ENCODE assay signal across 9 cellular contexts in genomic region chr7:95420996-95421846, GRCh38. TPM values are rescaled to one million over a fixed set of nuclear protein-coding genes. Genes with fewer than 3 reads are reported as not detected.
DNase-seq lines count a peak whose midpoint lies in the region; ATAC-seq, FAIRE-seq and TF ChIP-seq lines count a peak whose summit lies in the region.
"Had no signal": no experiment of that assay in that cellular context is flagged by ENCODE, and none has a peak within 500 bp of the region (broad histone marks: within the 10 kb centered on the region; RNA-seq: fewer than 3 reads in every experiment).

No MANE protein-coding gene starts in this region.

- no peak overlapping the region for H3K4ac ChIP-seq in IMR-90 (ENCODE audit: low read depth, low read length)

- H3K56ac ChIP-seq in IMR-90 (ENCODE audit: extremely low read depth, insufficient read depth, low read length) = no peak overlapping the region

- H3K79me1 ChIP-seq in IMR-90 (ENCODE audit: low read depth in 1 of 2, low read length in 2 of 2) = peaks cover 6 to 16% of the 10 kb centered on the region in 2 experiments; a peak in 3 of 4 replicates

- H3K4me2 ChIP-seq in IMR-90 (ENCODE audit: low read depth, low read length) = peak overlapping the region; percentile 27; the same call in 1 of the 2 replicates

- dilution Hi-C loops in IMR-90 (cut with HindIII; ENCODE audit: low sequenced_read_pairs, unreplicated experiment) = no loop called here

- H3K4me1 ChIP-seq in IMR-90 (ENCODE audit: control insufficient read depth, insufficient read depth, low read length) (peaks cover 5% of the 10 kb centered on the region; the same call in 1 of the 2 replicates), lung (ENCODE audit: control insufficient read depth in 2 of 2, insufficient read depth in 2 of 2, low read length in 2 of 2) (peaks cover 0 to 2% of the 10 kb centered on the region in 2 donors), kidney (ENCODE audit: control insufficient read depth in 1 of 2, insufficient read depth in 1 of 2, low read depth in 1 of 2, low read length in 2 of 2) (no peaks in the 10 kb centered on the region)

- DNase-seq in DMS153 (lab: John Stamatoyannopoulos, UW) (peak; percentile 63), IMR-90 (peak; percentile 79), astrocyte of the spinal cord (ENCODE audit: low read depth, low spot score) (peak; percentile 36), lung (ENCODE audit: low spot score) (no peak), AG08396 (ENCODE audit: low spot score) (no peak), kidney (no peak), COLO829 (ENCODE audit: low spot score) (no peak)
- DNase-seq in activated CD4-positive, CD25-positive, alpha-beta regulatory T cell treated with anti-CD3 and anti-CD28 coated beads, Interleukin-2, amount 50 U/mL, for 72 hours = no peak

- no peak overlapping the region for H3K23ac ChIP-seq in IMR-90 (ENCODE audit: low read depth, low read length)

- no peaks in the 10 kb centered on the region for H4K20me1 ChIP-seq in IMR-90 (ENCODE audit: insufficient read depth, low read length)

- TF ChIP-seq RAD21 in IMR-90 (IDR thresholded peaks at IDR 0.05; ENCODE audit: low read length) = no peak

- no peak overlapping the region for H2AK9ac ChIP-seq in IMR-90 (replicated peaks; ENCODE audit: low read depth, low read length, poor library complexity)

- H3K9me3 ChIP-seq in IMR-90 (ENCODE audit: control insufficient read depth, insufficient read depth, low read length) = no peaks in the 10 kb centered on the region
- H3K9me3 ChIP-seq in lung (ENCODE audit: control insufficient read depth in 2 of 2, insufficient read depth in 1 of 2, low read length in 1 of 2) = no peaks in the 10 kb centered on the region
- no peaks in the 10 kb centered on the region for H3K9me3 ChIP-seq in kidney (ENCODE audit: control insufficient read depth in 1 of 2, low read length in 2 of 2)
- H3K9me3 ChIP-seq: esophagus muscularis mucosa had no signal

- H3K27ac ChIP-seq in IMR-90 (ENCODE audit: insufficient read depth, low read length) (peak overlapping the region; percentile 42; the same call in 1 of the 2 replicates), lung (ENCODE audit: low read depth in 1 of 2, low read length in 1 of 2) (no peak overlapping the region), kidney (ENCODE audit: low read depth in 2 of 2, low read length in 2 of 2) (no peak overlapping the region)
- H3K27ac ChIP-seq: esophagus muscularis mucosa had no signal

- no TSS peak for BruUV-seq in IMR-90 (replicated peaks; lab: Mats Ljungman, UMichigan)

- H3K36me3 ChIP-seq in IMR-90 (ENCODE audit: control insufficient read depth, insufficient read depth, low read length) = peaks cover 3% of the 10 kb centered on the region; the same call in 1 of the 2 replicates
- peaks cover 4 to 6% of the 10 kb centered on the region in 2 donors for H3K36me3 ChIP-seq in lung (ENCODE audit: control insufficient read depth in 2 of 2, insufficient read depth in 2 of 2, low read length in 2 of 2)
- no peaks in the 10 kb centered on the region for H3K36me3 ChIP-seq in kidney (ENCODE audit: control insufficient read depth in 1 of 2, insufficient read depth in 2 of 2, low read length in 2 of 2)

- no peak overlapping the region for H2BK5ac ChIP-seq in IMR-90 (ENCODE audit: low read depth, low read length, poor library complexity, severe bottlenecking)

- H2BK20ac ChIP-seq in IMR-90 (ENCODE audit: low read depth, low read length) = no peak overlapping the region

- H3K14ac ChIP-seq in IMR-90 (replicated peaks; ENCODE audit: low read depth, low read length) = no peak overlapping the region

- no peak for TF ChIP-seq CTCF in IMR-90 (conservative IDR thresholded peaks at IDR 0.05; ENCODE audit: low read depth, low read length)
- no peak for TF ChIP-seq CTCF in astrocyte of the spinal cord (IDR thresholded peaks at IDR 0.05; ENCODE audit: low read depth, low read length)
- TF ChIP-seq CTCF in lung (IDR thresholded peaks at IDR 0.05; ENCODE audit: control extremely low read depth, extremely low read depth) = no peak
- TF ChIP-seq CTCF in kidney (IDR thresholded peaks at IDR 0.05; ENCODE audit: borderline replicate concordance, extremely low read depth, insufficient read depth) = no peak

- no peak for FAIRE-seq in kidney (lab: Jason Lieb, UNC)

- H3K27me3 ChIP-seq in IMR-90 (ENCODE audit: control insufficient read depth, insufficient read depth, low read length) (no peaks in the 10 kb centered on the region), lung (ENCODE audit: control insufficient read depth, insufficient read depth) (no peaks in the 10 kb centered on the region)
- H3K27me3 ChIP-seq: esophagus muscularis mucosa had no signal

- H4K8ac ChIP-seq in IMR-90 (ENCODE audit: low read depth in 2 of 2, low read length in 2 of 2) = no peak overlapping the region

- H2BK15ac ChIP-seq in IMR-90 (ENCODE audit: low read depth, low read length) = no peak overlapping the region

- no peak overlapping the region for H4K5ac ChIP-seq in IMR-90 (ENCODE audit: low read depth, low read length)

- 0 out of 2 replicates have a peak, but pooled peaks cover 2% of the 10 kb centered on the region for H3K9me1 ChIP-seq in IMR-90 (ENCODE audit: insufficient read depth, low read length)

- no peak overlapping the region; the same call in 1 of the 2 replicates for H2AK5ac ChIP-seq in IMR-90 (ENCODE audit: low read depth, low read length)

- no peak overlapping the region for H2BK120ac ChIP-seq in IMR-90 (ENCODE audit: low read depth, low read length)

- TF ChIP-seq POLR2A in IMR-90 (IDR thresholded peaks at IDR 0.05; ENCODE audit: low read depth, low read length) = no peak

- H3K9ac ChIP-seq in IMR-90 (ENCODE audit: low read depth, low read length) = no peak overlapping the region
- H3K9ac ChIP-seq in kidney (ENCODE audit: low read length in 2 of 2) = no peak overlapping the region

- in situ Hi-C loops in IMR-90 (cut with MboI; ENCODE audit: low sequenced_read_pairs) (no loop called here), astrocyte of the spinal cord (cut with HindIII; ENCODE audit: low sequenced_read_pairs) (no loop called here)

- H2AFZ ChIP-seq in IMR-90 (replicated peaks; ENCODE audit: low read length, poor library complexity) = no peak overlapping the region

- H4K91ac ChIP-seq in IMR-90 (ENCODE audit: insufficient read depth, low read depth, low read length) = no peak overlapping the region

- 67% methylated on average over 1 of the region's 2 CpGs; no CpG with 5 or more reads in 1 of the 2 experiments for WGBS in IMR-90 (ENCODE audit: extremely low coverage in 2 of 2, insufficient read length in 1 of 2), 2 experiments
- WGBS in lung, 2 donors = 72 to 83% methylated on average over 2 of the region's 2 CpGs

- intact Hi-C loops in IMR-90 (cut with micrococcal nuclease) = no loop called here
- intact Hi-C loops in kidney (cut with DNase I) = no loop called here

- H3K4me3 ChIP-seq in IMR-90 (ENCODE audit: insufficient read depth, low read depth, low read length) = no peak overlapping the region
- no peak overlapping the region for H3K4me3 ChIP-seq in astrocyte of the spinal cord (ENCODE audit: low read depth, low read length)
- H3K4me3 ChIP-seq in lung = no peak overlapping the region
- H3K4me3 ChIP-seq in kidney (ENCODE audit: low read length in 2 of 2) = no peak overlapping the region
- H3K4me3 ChIP-seq: esophagus muscularis mucosa had no signal

- H3K18ac ChIP-seq in IMR-90 (ENCODE audit: low read depth, low read length) = no peak overlapping the region

- CTCF ChIA-PET in IMR-90 (lab: Yijun Ruan, JAX) = no interaction called here

- POLR2A ChIA-PET in IMR-90 (lab: Charles Lee; ENCODE audit: unreplicated experiment) = no interaction called here

- ATAC-seq in IMR-90 (ENCODE audit: low read depth) = peak; percentile 70
- peak; percentile 54 for ATAC-seq in lung (ENCODE audit: insufficient read depth, low FRiP score)

TF ChIP-seq in IMR-90, 13 proteins besides CTCF, POLR2A, EP300 and RAD21 (continues in another document):
- TF ChIP-seq ELK1 (IDR thresholded peaks at IDR 0.05; ENCODE audit: borderline replicate concordance, low read depth, low read length) (no peak), RFX5 (IDR thresholded peaks at IDR 0.05; ENCODE audit: low read depth, low read length) (no peak), RCOR1 (IDR thresholded peaks at IDR 0.05; ENCODE audit: insufficient replicate concordance, low read length) (no peak), USF2 (IDR thresholded peaks at IDR 0.05; ENCODE audit: low read depth, low read length) (no peak), SMC3 (IDR thresholded peaks at IDR 0.05; ENCODE audit: low read depth, low read length) (no peak), BHLHE40 (IDR thresholded peaks at IDR 0.05; ENCODE audit: low read depth, low read length) (no peak), CHD1 (IDR thresholded peaks at IDR 0.05; ENCODE audit: low read depth, low read length) (no peak)

RNA-seq across cellular contexts. Expression of gene PON2, which starts 13.6 kb away (rescaled TPM):
- total RNA-seq in IMR-90 (2012; rRNA removed) = 36.2 and 49.7 TPM in 2 replicates
- 52.3 and 65.7 TPM in 2 replicates for polyA plus RNA-seq in IMR-90 (2012; rRNA removed)
- 20.8 and 27.6 TPM in 2 replicates for polyA plus RNA-seq in IMR-90 (2012; cell fraction: cytosol; rRNA removed)
- polyA plus RNA-seq in IMR-90 (2012; cell fraction: nucleus; rRNA removed; ENCODE audit: low replicate concordance) = 23.0 and 92.4 TPM in 2 replicates
- total RNA-seq in lung = 100 to 1,000 TPM; 174 to 392 TPM
- polyA plus RNA-seq in lung = 100 to 1,000 TPM in 1 of 2 donors, 10 to 100 TPM in 1; 90.4 to 202 TPM
- 191 TPM for total RNA-seq in kidney
- polyA plus RNA-seq in kidney (ENCODE audit: insufficient read depth, low read depth, low replicate concordance) = 61.8 TPM

RNA-seq across cellular contexts. Expression of gene PON3, which starts 25.0 kb away (rescaled TPM):
- not detected in 2 replicates for total RNA-seq in IMR-90 (2012; rRNA removed)
- polyA plus RNA-seq in IMR-90 (2012; rRNA removed) = not detected in 2 replicates
- not detected in 2 replicates for polyA plus RNA-seq in IMR-90 (2012; cell fraction: cytosol; rRNA removed)
- polyA plus RNA-seq in IMR-90 (2012; cell fraction: nucleus; rRNA removed; ENCODE audit: low replicate concordance) = not detected in 2 replicates
- total RNA-seq in lung = 10 to 100 TPM; 19.6 to 25.5 TPM
- 10 to 100 TPM; 13.2 to 28.0 TPM for polyA plus RNA-seq in lung
- 1.6 TPM for total RNA-seq in kidney
- polyA plus RNA-seq in kidney (ENCODE audit: insufficient read depth, low read depth, low replicate concordance) = 1.9 TPM

Comparison
In these comparisons a context has a peak if more than half of its experiments do, and no peak if none do; other contexts are left out.
1. DNase-seq: peak in DMS153 (single experiment), IMR-90 (single experiment) and astrocyte of the spinal cord (single experiment); none in lung (single experiment), activated CD4-positive, CD25-positive, alpha-beta regulatory T cell treated with anti-CD3 and anti-CD28 coated beads, Interleukin-2, amount 50 U/mL, for 72 hours (single experiment), AG08396 (single experiment), kidney (single experiment) and COLO829 (single experiment).